20 cellular contexts compared by ENCODE assay signal in genomic region chr4:82282875-82283274, GRCh38.
"Had no signal": no experiment of that assay in that cellular context is flagged by ENCODE, and none has a peak within 500 bp of the region (broad histone marks: within the 10 kb centered on the region; RNA-seq: fewer than 3 reads in every experiment).

No MANE protein-coding gene starts in this region.

- ATAC-seq: activated CD8-positive, alpha-beta T cell treated with anti-CD3 and anti-CD28 coated beads for 36 hours; activated T-cell treated with anti-CD3 and anti-CD28 coated beads, Interleukin-2, amount 50 U/mL, for 4 hours; left cardiac atrium; lower lobe of right lung had no signal

- H3K9me3 Mint-ChIP-seq: activated CD8-positive, alpha-beta T cell treated with anti-CD3 and anti-CD28 coated beads for 36 hours; activated T-cell treated with anti-CD3 and anti-CD28 coated beads, Interleukin-2, amount 50 U/mL, for 4 hours had no signal

- DNase-seq: activated B cell treated with CpG ODN at 0.5 μM for 24 hours; activated CD4-positive, alpha-beta T cell treated with anti-CD3 and anti-CD28 coated beads for 48 hours; activated CD8-positive, alpha-beta T cell treated with anti-CD3 and anti-CD28 coated beads for 36 hours; activated effector memory CD4-positive, alpha-beta T cell treated with anti-CD3 and anti-CD28 coated beads, Interleukin-2, amount 50 U/mL, for 16 hours; activated T-cell treated with anti-CD3 and anti-CD28 coated beads, Interleukin-2, amount 50 U/mL, for 4 hours; amygdala; brain microvascular endothelial cell; effector CD8-positive, alpha-beta T cell; foreskin fibroblast; glutamatergic neuron; left cardiac atrium; lower lobe of right lung; midbrain; stimulated activated CD4-positive, alpha-beta T cell treated with anti-CD3 and anti-CD28 coated beads, Interleukin-4, amount 100 ng/mL, for 24 hours; stimulated activated CD8-positive, alpha-beta memory T cell treated with anti-CD3 and anti-CD28 coated beads, Interleukin-4, amount 100 ng/mL, for 48 hours; stimulated activated naive CD4-positive, alpha-beta T cell treated with Interleukin-2 at 50 U/mL for 16 hours; substantia nigra; T-helper 2 cell had no signal

- H3K36me3 ChIP-seq: brain microvascular endothelial cell, lower lobe of right lung, tibial nerve had no signal

- H3K27me3 Mint-ChIP-seq: activated B cell treated with CpG ODN at 0.5 μM for 24 hours; activated CD8-positive, alpha-beta T cell treated with anti-CD3 and anti-CD28 coated beads for 36 hours; activated naive CD8-positive, alpha-beta T cell had no signal

- H3K4me3 Mint-ChIP-seq: activated B cell treated with CpG ODN at 0.5 μM for 24 hours; activated CD8-positive, alpha-beta T cell treated with anti-CD3 and anti-CD28 coated beads for 36 hours; activated naive CD8-positive, alpha-beta T cell; activated T-cell treated with anti-CD3 and anti-CD28 coated beads, Interleukin-2, amount 50 U/mL, for 4 hours had no signal

- H3K27me3 ChIP-seq: brain microvascular endothelial cell, tibial nerve had no signal

- H3K27ac ChIP-seq: brain microvascular endothelial cell, lower lobe of right lung, tibial nerve had no signal

- H3K9me3 ChIP-seq: lower lobe of right lung, tibial nerve had no signal

- H3K27ac Mint-ChIP-seq: activated B cell treated with CpG ODN at 0.5 μM for 24 hours; activated CD8-positive, alpha-beta T cell treated with anti-CD3 and anti-CD28 coated beads for 36 hours; activated naive CD8-positive, alpha-beta T cell had no signal

- H3K4me3 ChIP-seq: lower lobe of right lung, tibial nerve had no signal
